Comparison of ENCODE assay signal across 22 cellular contexts in genomic region chr1:12123172-12123571, GRCh38. TPM values are rescaled to one million over a fixed set of nuclear protein-coding genes. Genes with fewer than 3 reads are reported as not detected.
"Had no signal": no experiment of that assay in that cellular context is flagged by ENCODE, and none has a peak within 500 bp of the region (broad histone marks: within the 10 kb centered on the region; RNA-seq: fewer than 3 reads in every experiment).

No MANE protein-coding gene starts in this region.

- H3K4me3 Mint-ChIP-seq: IgD-negative memory B cell had no signal

- H3K36me3 Mint-ChIP-seq: IgD-negative memory B cell had no signal

- ATAC-seq: K562 had no signal

- H3K4me3 ChIP-seq: K562, SJSA1, SK-N-MC had no signal

- H3K27me3 Mint-ChIP-seq: IgD-negative memory B cell had no signal

- H3K9me3 Mint-ChIP-seq: IgD-negative memory B cell had no signal

- H3K27ac Mint-ChIP-seq: IgD-negative memory B cell had no signal

- DNase-seq: Kasumi-1, MM.1S, NCI-H1092 treated with DMSO at 0.1 percent for 48 hours, NCI-H1436, NCI-H187, NCI-H2029, NCI-H2081 treated with DMSO at 0.1 percent for 48 hours, NCI-H2171, NCI-H226, NCI-H446, NCI-H510A, NCI-H524 treated with DMSO at 0.1 percent for 48 hours, NCI-H69, NCI-H774, Right ventricle myocardium superior, RPMI8226, SIG-M5 had no signal

- H3K36me3 ChIP-seq: SJSA1 had no signal

RNA-seq across cellular contexts. Expression of gene TNFRSF1B, which starts 43.6 kb away (rescaled TPM):
- total RNA-seq: HT-29 had no signal
